In the genomic region with DNA sequence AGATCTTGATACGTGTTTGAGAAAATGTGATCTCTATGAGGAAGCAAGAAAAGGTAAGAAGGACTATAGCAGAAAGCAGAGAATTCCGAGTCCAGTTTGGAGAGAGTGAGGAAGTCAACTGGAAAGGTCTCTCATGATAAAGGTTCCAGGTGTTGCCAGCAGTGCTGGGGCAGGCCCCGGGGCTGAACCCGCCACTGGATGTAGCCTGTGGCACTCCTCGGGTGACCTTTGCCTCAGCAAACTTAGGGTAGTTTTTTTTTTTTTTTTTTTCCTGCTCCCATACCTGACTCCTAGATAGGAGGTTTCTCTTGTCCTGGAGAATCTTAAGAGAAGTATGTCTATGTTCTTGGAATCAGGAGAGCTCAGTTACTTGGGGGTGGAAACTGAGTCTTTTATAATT, we compare ENCODE assay signal across 22 cellular contexts.
"Had no signal": no experiment of that assay in that cellular context is flagged by ENCODE, and none has a peak within 500 bp of the region (broad histone marks: within the 10 kb centered on the region; RNA-seq: fewer than 3 reads in every experiment).

No MANE protein-coding gene starts in this region.

- H3K4me1 Mint-ChIP-seq: activated B cell treated with CpG ODN at 0.5 μM for 24 hours had no signal

- DNase-seq: activated B cell treated with CpG ODN at 0.5 μM for 24 hours; activated CD4-positive, alpha-beta T cell treated with anti-CD3 and anti-CD28 coated beads, Interleukin-2, amount 10 ng/mL, durations not matched to agents 24 days and 14 days; activated effector memory CD4-positive, alpha-beta T cell treated with Interleukin-2 at 50 U/mL for 16 hours; activated naive CD8-positive, alpha-beta T cell treated with anti-CD3 and anti-CD28 coated beads, Interleukin-2, amount 10 ng/mL, durations not matched to agents 7 days and 5 days; anterior cingulate cortex; cerebellar nuclear complex; effector memory CD4-positive, alpha-beta T cell; foreskin keratinocyte; mammary epithelial cell; naive thymus-derived CD8-positive, alpha-beta T cell; nucleus accumbens; posterior cingulate gyrus; right cardiac atrium; SJCRH30; SW 1271 had no signal

- FAIRE-seq: TTC549, urothelium cell line had no signal

- H3K4me2 ChIP-seq: smooth muscle cell had no signal

- H3K9me3 ChIP-seq: breast epithelium, SJCRH30, thoracic aorta had no signal

- H3K36me3 ChIP-seq: breast epithelium had no signal

- H3K27me3 Mint-ChIP-seq: activated B cell treated with CpG ODN at 0.5 μM for 24 hours; activated CD4-positive, alpha-beta T cell treated with anti-CD3 and anti-CD28 coated beads, Interleukin-2, amount 10 ng/mL, durations not matched to agents 24 days and 14 days; activated naive CD8-positive, alpha-beta T cell treated with anti-CD3 and anti-CD28 coated beads, Interleukin-2, amount 10 ng/mL, durations not matched to agents 7 days and 5 days; dendritic cell treated with granulocyte-macrophage colony-stimulating factor and Interleukin-4, amounts not matched to agents 40 ng/mL and 50 ng/mL, for 4 days; naive thymus-derived CD8-positive, alpha-beta T cell; stimulated activated naive CD8-positive, alpha-beta T cell treated with anti-CD3 and anti-CD28 coated beads, Interleukin-15, Interleukin-2, amounts not matched to agents 100 ng/mL and 50 ng/mL, for 24 hours had no signal

- H3K27ac ChIP-seq: breast epithelium, foreskin keratinocyte, SJCRH30, thoracic aorta had no signal

- H3K27ac Mint-ChIP-seq: activated B cell treated with CpG ODN at 0.5 μM for 24 hours; activated CD4-positive, alpha-beta T cell treated with anti-CD3 and anti-CD28 coated beads, Interleukin-2, amount 10 ng/mL, durations not matched to agents 24 days and 14 days; activated naive CD8-positive, alpha-beta T cell treated with anti-CD3 and anti-CD28 coated beads, Interleukin-2, amount 10 ng/mL, durations not matched to agents 7 days and 5 days; dendritic cell treated with granulocyte-macrophage colony-stimulating factor and Interleukin-4, amounts not matched to agents 40 ng/mL and 50 ng/mL, for 4 days; stimulated activated naive CD8-positive, alpha-beta T cell treated with anti-CD3 and anti-CD28 coated beads, Interleukin-15, Interleukin-2, amounts not matched to agents 100 ng/mL and 50 ng/mL, for 24 hours had no signal

- ATAC-seq: foreskin keratinocyte; naive thymus-derived CD8-positive, alpha-beta T cell; right cardiac atrium had no signal

- H3K27me3 ChIP-seq: breast epithelium, foreskin keratinocyte, SJCRH30 had no signal

- H3K4me3 ChIP-seq: breast epithelium, SJCRH30, smooth muscle cell, thoracic aorta had no signal

- H3K9me3 Mint-ChIP-seq: activated B cell treated with CpG ODN at 0.5 μM for 24 hours; activated CD4-positive, alpha-beta T cell treated with anti-CD3 and anti-CD28 coated beads, Interleukin-2, amount 10 ng/mL, durations not matched to agents 24 days and 14 days; activated naive CD8-positive, alpha-beta T cell treated with anti-CD3 and anti-CD28 coated beads, Interleukin-2, amount 10 ng/mL, durations not matched to agents 7 days and 5 days; dendritic cell treated with granulocyte-macrophage colony-stimulating factor and Interleukin-4, amounts not matched to agents 40 ng/mL and 50 ng/mL, for 4 days; naive thymus-derived CD8-positive, alpha-beta T cell; stimulated activated naive CD8-positive, alpha-beta T cell treated with anti-CD3 and anti-CD28 coated beads, Interleukin-15, Interleukin-2, amounts not matched to agents 100 ng/mL and 50 ng/mL, for 24 hours had no signal

- H3K4me1 ChIP-seq: breast epithelium, SJCRH30 had no signal

- H3K4me3 Mint-ChIP-seq: activated B cell treated with CpG ODN at 0.5 μM for 24 hours; activated CD4-positive, alpha-beta T cell treated with anti-CD3 and anti-CD28 coated beads, Interleukin-2, amount 10 ng/mL, durations not matched to agents 24 days and 14 days; activated naive CD8-positive, alpha-beta T cell treated with anti-CD3 and anti-CD28 coated beads, Interleukin-2, amount 10 ng/mL, durations not matched to agents 7 days and 5 days; dendritic cell treated with granulocyte-macrophage colony-stimulating factor and Interleukin-4, amounts not matched to agents 40 ng/mL and 50 ng/mL, for 4 days; naive thymus-derived CD8-positive, alpha-beta T cell; stimulated activated naive CD8-positive, alpha-beta T cell treated with anti-CD3 and anti-CD28 coated beads, Interleukin-15, Interleukin-2, amounts not matched to agents 100 ng/mL and 50 ng/mL, for 24 hours had no signal
